In genomic region chr20:22915512-22915911, GRCh38 we compare ENCODE assay signal across 7 cellular contexts.
"Had no signal": no experiment of that assay in that cellular context is flagged by ENCODE, and none has a peak within 500 bp of the region (broad histone marks: within the 10 kb centered on the region; RNA-seq: fewer than 3 reads in every experiment).

No MANE protein-coding gene starts in this region.

- DNase-seq: GDM1, GF-D8 had no signal

- FAIRE-seq: G401.6, GM12878, GM12891, GM18507, GM19239 had no signal

- H3K4me3 ChIP-seq: GM12878 had no signal
